ENCODE assay signal across 1 cellular context in the genomic region with DNA sequence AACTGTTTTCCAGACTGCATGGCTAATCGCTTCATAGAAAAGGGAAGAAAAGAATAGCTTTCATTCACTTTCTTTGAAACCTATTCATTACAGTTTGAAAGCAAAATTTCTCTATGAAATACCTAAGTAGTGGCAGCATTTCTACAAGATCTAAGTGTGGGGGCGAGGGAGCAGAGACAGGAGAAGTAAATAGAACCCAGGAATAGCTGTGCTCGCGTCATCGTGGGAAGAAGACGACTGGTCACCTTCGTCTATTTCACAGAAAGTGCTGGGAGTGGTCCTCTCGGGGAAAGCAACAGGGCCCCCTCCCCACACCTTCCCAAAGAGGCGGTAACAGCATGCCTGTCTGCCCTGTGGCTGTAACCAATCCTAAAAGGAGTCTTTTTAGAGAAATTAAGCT.
TF ChIP-seq lines count a peak whose summit lies in the region.

No MANE protein-coding gene starts in this region.

TF ChIP-seq in IMR-90, 13 proteins besides CTCF, POLR2A, EP300 and RAD21:
- TF ChIP-seq ELK1 (IDR thresholded peaks at IDR 0.05; ENCODE audit: borderline replicate concordance, low read depth, low read length) (no peak), CHD1 (IDR thresholded peaks at IDR 0.05; ENCODE audit: low read depth, low read length) (no peak), SMC3 (IDR thresholded peaks at IDR 0.05; ENCODE audit: low read depth, low read length) (no peak), MAFK (IDR thresholded peaks at IDR 0.05; ENCODE audit: low read depth, low read length) (no peak), USF2 (IDR thresholded peaks at IDR 0.05; ENCODE audit: low read depth, low read length) (no peak), CEBPB (IDR thresholded peaks at IDR 0.05; ENCODE audit: low read depth, low read length) (no peak), MXI1 (IDR thresholded peaks at IDR 0.05; ENCODE audit: borderline replicate concordance, low read depth, low read length) (no peak), NFE2L2 (IDR thresholded peaks at IDR 0.05; ENCODE audit: low read depth, low read length) (no peak), MAZ (IDR thresholded peaks at IDR 0.05; ENCODE audit: borderline replicate concordance, low read depth, low read length) (no peak), RFX5 (IDR thresholded peaks at IDR 0.05; ENCODE audit: low read depth, low read length) (no peak)
